In the genomic region with DNA sequence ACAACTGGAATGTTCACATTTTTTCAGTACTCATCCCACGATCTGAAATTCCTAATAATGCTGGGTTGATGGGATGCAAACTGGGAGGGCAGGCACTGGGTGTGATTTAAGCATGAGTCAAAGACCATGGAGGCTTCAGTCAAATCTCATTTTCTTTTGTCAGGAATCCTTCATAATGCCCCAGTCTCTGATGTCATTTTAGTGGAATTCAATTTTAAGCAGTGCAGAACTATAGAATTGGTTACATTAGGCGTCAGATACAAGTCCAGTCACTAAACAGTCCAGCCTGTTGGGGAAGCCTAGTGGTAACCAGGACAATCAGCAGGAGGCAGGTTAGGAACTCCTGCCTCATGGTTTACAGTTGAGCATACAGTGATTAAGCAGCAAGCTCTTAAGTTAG, we compare ENCODE assay signal across 31 cellular contexts. TPM values are rescaled to one million over a fixed set of nuclear protein-coding genes. Genes with fewer than 3 reads are reported as not detected.
DNase-seq lines count a peak whose midpoint lies in the region; ATAC-seq and TF ChIP-seq lines count a peak whose summit lies in the region.
"Had no signal": no experiment of that assay in that cellular context is flagged by ENCODE, and none has a peak within 500 bp of the region (broad histone marks: within the 10 kb centered on the region; RNA-seq: fewer than 3 reads in every experiment).

No MANE protein-coding gene starts in this region.

- peaks cover 19% of the 10 kb centered on the region for H3K4me1 ChIP-seq in PC-3 (ENCODE audit: insufficient read depth, low read length)
- H3K4me1 ChIP-seq in smooth muscle cell (ENCODE audit: low read depth): no peaks in the 10 kb centered on the region
- no peaks in the 10 kb centered on the region for H3K4me1 ChIP-seq in left lung
- H3K4me1 ChIP-seq: pancreas, right atrium auricular region, testis, vagina had no signal

- TF ChIP-seq CTCF in PC-3 (conservative IDR thresholded peaks at IDR 0.05; ENCODE audit: low read depth, low read length) (0 out of 2 replicates have a peak, but pooled peaks have one; percentile 14), epithelial cell of esophagus (IDR thresholded peaks at IDR 0.05; ENCODE audit: insufficient read depth, low read depth, low read length, missing control alignments) (no peak), smooth muscle cell (IDR thresholded peaks at IDR 0.05; ENCODE audit: borderline replicate concordance, insufficient read depth, poor library complexity, severe bottlenecking) (no peak), left lung (IDR thresholded peaks at IDR 0.05) (no peak)

- no peak overlapping the region for H2AFZ ChIP-seq in PC-3 (ENCODE audit: low read length)
- H2AFZ ChIP-seq in smooth muscle cell (ENCODE audit: low read depth): no peak overlapping the region
- H2AFZ ChIP-seq: GM23248 had no signal

- no peak overlapping the region for H3K9ac ChIP-seq in PC-3 (ENCODE audit: low read length)
- H3K9ac ChIP-seq in smooth muscle cell (ENCODE audit: low read depth): no peak overlapping the region
- H3K9ac ChIP-seq: GM23248, SK-N-SH had no signal

- H3F3A ChIP-seq in PC-3 (ENCODE audit: low read length, unreplicated experiment): no peaks in the 10 kb centered on the region
- H3F3A ChIP-seq in smooth muscle cell (ENCODE audit: low read depth): no peaks in the 10 kb centered on the region

- DNase-seq in ELR (ENCODE audit: low read depth): peak; percentile 3
- DNase-seq in PC-3: peak; percentile 75
- DNase-seq in epithelial cell of esophagus (ENCODE audit: low read depth): peak; percentile 89
- no peak for DNase-seq in smooth muscle cell (lab: John Stamatoyannopoulos, UW; ENCODE audit: unreplicated experiment)
- DNase-seq in left lung: no peak
- DNase-seq in iPS-NIHi11 (ENCODE audit: low spot score): no peak
- DNase-seq in stimulated activated CD4-positive, alpha-beta T cell treated with anti-CD3 and anti-CD28 coated beads, Interleukin-2, amount 100 ng/mL, for 24 hours: no peak
- DNase-seq: activated CD4-positive, alpha-beta T cell treated with anti-CD3 and anti-CD28 coated beads, Interleukin-2, amount 50 U/mL, for 4 hours; anterior cingulate cortex; CD4-positive, CD25-positive, alpha-beta regulatory T cell; foreskin fibroblast; GM23248; KG1; left ventricle myocardium superior; NCI-H146; NCI-H524 treated with DMSO at 0.1 percent for 48 hours; pancreas; SK-N-SH; stimulated activated CD4-positive, alpha-beta T cell treated with anti-CD3 and anti-CD28 coated beads, Interleukin-12 subunit alpha, Interleukin-12 subunit beta, amount 100 ng/mL, for 4 hours; stimulated activated CD4-positive, alpha-beta T cell treated with anti-CD3 and anti-CD28 coated beads, Interleukin-4, amount 100 ng/mL, for 4 hours; stimulated activated naive CD4-positive, alpha-beta T cell treated with Interleukin-2 at 50 U/mL for 16 hours; testis had no signal

- CTCF ChIA-PET in PC-3 (lab: Charles Lee): no interaction called here

- BruUV-seq in PC-3 (replicated peaks; lab: Mats Ljungman, UMichigan): no TSS peak

- POLR2A ChIA-PET in PC-3 (lab: Charles Lee; ENCODE audit: unreplicated experiment): no interaction called here

- no peaks in the 10 kb centered on the region for H4K20me1 ChIP-seq in PC-3 (ENCODE audit: low read length)
- H4K20me1 ChIP-seq in smooth muscle cell (ENCODE audit: low read depth): no peaks in the 10 kb centered on the region

- H3K27me3 ChIP-seq in PC-3 (ENCODE audit: low read length) (0 out of 2 replicates have a peak, but pooled peaks cover 3% of the 10 kb centered on the region), smooth muscle cell (ENCODE audit: low read depth) (no peaks in the 10 kb centered on the region), left lung (no peaks in the 10 kb centered on the region)
- H3K27me3 ChIP-seq: pancreas, right atrium auricular region, testis, vagina had no signal

- H3K79me2 ChIP-seq in PC-3 (ENCODE audit: low read length): no peaks in the 10 kb centered on the region
- H3K79me2 ChIP-seq in smooth muscle cell (ENCODE audit: low read depth): no peaks in the 10 kb centered on the region

- H3K4me3 ChIP-seq in PC-3 (ENCODE audit: low read length): peak overlapping the region; percentile 16; the same call in 1 of the 2 replicates
- H3K4me3 ChIP-seq in epithelial cell of esophagus (ENCODE audit: low read length): no peak overlapping the region
- no peak overlapping the region for H3K4me3 ChIP-seq in smooth muscle cell
- H3K4me3 ChIP-seq in left lung: no peak overlapping the region
- H3K4me3 ChIP-seq: GM23248, pancreas, right atrium auricular region, testis, vagina had no signal

- ATAC-seq in PC-3 (peak; percentile 22; the same call in 1 of the 2 replicates), left lung (no peak)
- ATAC-seq: activated T-helper 17 cell treated with anti-CD3 and anti-CD28 coated beads, Interleukin-2, amount 50 U/mL, for 72 hours; left ventricle myocardium superior; pancreas; WTC11 had no signal

- peak overlapping the region; percentile 63 for H3K27ac ChIP-seq in PC-3 (ENCODE audit: low read length)
- peak overlapping the region; percentile 60 for H3K27ac ChIP-seq in smooth muscle cell (ENCODE audit: low read depth)
- no peak overlapping the region for H3K27ac ChIP-seq in left lung
- H3K27ac ChIP-seq: GM23248, pancreas, right atrium auricular region, testis, vagina had no signal

- intact Hi-C loops in PC-3 (cut with micrococcal nuclease) (no loop called here), left lung (cut with DNase I) (no loop called here)

- H3K9me3 ChIP-seq in PC-3 (ENCODE audit: low read length): no peaks in the 10 kb centered on the region
- H3K9me3 ChIP-seq in smooth muscle cell (replicated peaks; ENCODE audit: low read depth): no peaks in the 10 kb centered on the region
- H3K9me3 ChIP-seq in left lung: no peaks in the 10 kb centered on the region
- H3K9me3 ChIP-seq: pancreas, right atrium auricular region, SK-N-SH, testis, vagina had no signal

- 39% methylated on average over 2 of the region's 2 CpGs for WGBS in smooth muscle cell (ENCODE audit: low lambda C conversion rate)

- no peaks in the 10 kb centered on the region for H3K36me3 ChIP-seq in PC-3 (ENCODE audit: low read depth, low read length)
- H3K36me3 ChIP-seq in smooth muscle cell (ENCODE audit: low read depth): no peaks in the 10 kb centered on the region
- H3K36me3 ChIP-seq in left lung: no peaks in the 10 kb centered on the region
- H3K36me3 ChIP-seq: pancreas, right atrium auricular region, vagina had no signal

- H3K9me2 ChIP-seq in PC-3 (replicated peaks; ENCODE audit: low read length): no peaks in the 10 kb centered on the region
- H3K9me2 ChIP-seq: SK-N-SH had no signal

- H3K4me2 ChIP-seq in PC-3 (ENCODE audit: low read length) (peak overlapping the region; percentile 72), smooth muscle cell (peak overlapping the region; percentile 61)
- H3K4me2 ChIP-seq: SK-N-SH had no signal

RNA-seq across cellular contexts. Expression of gene TMEM215, which starts 41.0 kb away (rescaled TPM):
- not detected in 2 replicates for total RNA-seq in PC-3 (2014; rRNA removed)
- total RNA-seq in smooth muscle cell: 12.9 and 16.9 TPM in 2 replicates
- polyA plus RNA-seq in smooth muscle cell: 5.7 and 8.3 TPM in 2 replicates
- total RNA-seq in left lung: not detected
- total RNA-seq: activated T-helper 17 cell treated with anti-CD3 and anti-CD28 coated beads, Interleukin-2, amount 50 U/mL, for 72 hours; CD4-positive, CD25-positive, alpha-beta regulatory T cell; dermis microvascular lymphatic vessel endothelial cell; endothelial cell of umbilical vein; GM23248; HT-29; left ventricle myocardium superior; right atrium auricular region; RPMI7951; T-helper 2 cell treated with Interferon-gamma antibody and Interleukin-4, amounts not matched to agents 100 ng/mL and 5 ng/mL, for 36 hours; vagina had no signal
- polyA plus RNA-seq: CD4-positive, CD25-positive, alpha-beta regulatory T cell; endothelial cell of umbilical vein; GM23248; pancreas; SK-N-SH had no signal

Comparison
In these comparisons a context has a peak if more than half of its experiments do, and no peak if none do; other contexts are left out.
1. DNase-seq: peak in ELR (single experiment), PC-3 (single experiment) and epithelial cell of esophagus (single experiment); none in smooth muscle cell (single experiment), left lung (0 of 2), iPS-NIHi11 (single experiment) and stimulated activated CD4-positive, alpha-beta T cell treated with anti-CD3 and anti-CD28 coated beads, Interleukin-2, amount 100 ng/mL, for 24 hours (0 of 2).
2. H3K27ac ChIP-seq: peak in PC-3 (single experiment) and smooth muscle cell (single experiment); none in left lung (0 of 2).
3. RNA of gene TMEM215, which starts 41.0 kb away (total RNA-seq): 12.9 to 16.9 TPM in smooth muscle cell; not detected in PC-3 and not detected in left lung; every median in the first group is over 10 times any median in the second.